1 cellular context compared by ENCODE assay signal in genomic region chr17:6701719-6702118, GRCh38.
TF ChIP-seq lines count a peak whose summit lies in the region.

No MANE protein-coding gene starts in this region.

TF ChIP-seq in GM23338, 12 proteins besides CTCF, POLR2A, EP300 and RAD21 (continued from another document):
- TF ChIP-seq, protein P1, sequence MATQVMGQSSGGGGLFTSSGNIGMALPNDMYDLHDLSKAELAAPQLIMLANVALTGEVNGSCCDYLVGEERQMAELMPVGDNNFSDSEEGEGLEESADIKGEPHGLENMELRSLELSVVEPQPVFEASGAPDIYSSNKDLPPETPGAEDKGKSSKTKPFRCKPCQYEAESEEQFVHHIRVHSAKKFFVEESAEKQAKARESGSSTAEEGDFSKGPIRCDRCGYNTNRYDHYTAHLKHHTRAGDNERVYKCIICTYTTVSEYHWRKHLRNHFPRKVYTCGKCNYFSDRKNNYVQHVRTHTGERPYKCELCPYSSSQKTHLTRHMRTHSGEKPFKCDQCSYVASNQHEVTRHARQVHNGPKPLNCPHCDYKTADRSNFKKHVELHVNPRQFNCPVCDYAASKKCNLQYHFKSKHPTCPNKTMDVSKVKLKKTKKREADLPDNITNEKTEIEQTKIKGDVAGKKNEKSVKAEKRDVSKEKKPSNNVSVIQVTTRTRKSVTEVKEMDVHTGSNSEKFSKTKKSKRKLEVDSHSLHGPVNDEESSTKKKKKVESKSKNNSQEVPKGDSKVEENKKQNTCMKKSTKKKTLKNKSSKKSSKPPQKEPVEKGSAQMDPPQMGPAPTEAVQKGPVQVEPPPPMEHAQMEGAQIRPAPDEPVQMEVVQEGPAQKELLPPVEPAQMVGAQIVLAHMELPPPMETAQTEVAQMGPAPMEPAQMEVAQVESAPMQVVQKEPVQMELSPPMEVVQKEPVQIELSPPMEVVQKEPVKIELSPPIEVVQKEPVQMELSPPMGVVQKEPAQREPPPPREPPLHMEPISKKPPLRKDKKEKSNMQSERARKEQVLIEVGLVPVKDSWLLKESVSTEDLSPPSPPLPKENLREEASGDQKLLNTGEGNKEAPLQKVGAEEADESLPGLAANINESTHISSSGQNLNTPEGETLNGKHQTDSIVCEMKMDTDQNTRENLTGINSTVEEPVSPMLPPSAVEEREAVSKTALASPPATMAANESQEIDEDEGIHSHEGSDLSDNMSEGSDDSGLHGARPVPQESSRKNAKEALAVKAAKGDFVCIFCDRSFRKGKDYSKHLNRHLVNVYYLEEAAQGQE (IDR thresholded peaks at IDR 0.05; ENCODE audit: unreplicated experiment) = no peak
- TF ChIP-seq, protein P2, sequence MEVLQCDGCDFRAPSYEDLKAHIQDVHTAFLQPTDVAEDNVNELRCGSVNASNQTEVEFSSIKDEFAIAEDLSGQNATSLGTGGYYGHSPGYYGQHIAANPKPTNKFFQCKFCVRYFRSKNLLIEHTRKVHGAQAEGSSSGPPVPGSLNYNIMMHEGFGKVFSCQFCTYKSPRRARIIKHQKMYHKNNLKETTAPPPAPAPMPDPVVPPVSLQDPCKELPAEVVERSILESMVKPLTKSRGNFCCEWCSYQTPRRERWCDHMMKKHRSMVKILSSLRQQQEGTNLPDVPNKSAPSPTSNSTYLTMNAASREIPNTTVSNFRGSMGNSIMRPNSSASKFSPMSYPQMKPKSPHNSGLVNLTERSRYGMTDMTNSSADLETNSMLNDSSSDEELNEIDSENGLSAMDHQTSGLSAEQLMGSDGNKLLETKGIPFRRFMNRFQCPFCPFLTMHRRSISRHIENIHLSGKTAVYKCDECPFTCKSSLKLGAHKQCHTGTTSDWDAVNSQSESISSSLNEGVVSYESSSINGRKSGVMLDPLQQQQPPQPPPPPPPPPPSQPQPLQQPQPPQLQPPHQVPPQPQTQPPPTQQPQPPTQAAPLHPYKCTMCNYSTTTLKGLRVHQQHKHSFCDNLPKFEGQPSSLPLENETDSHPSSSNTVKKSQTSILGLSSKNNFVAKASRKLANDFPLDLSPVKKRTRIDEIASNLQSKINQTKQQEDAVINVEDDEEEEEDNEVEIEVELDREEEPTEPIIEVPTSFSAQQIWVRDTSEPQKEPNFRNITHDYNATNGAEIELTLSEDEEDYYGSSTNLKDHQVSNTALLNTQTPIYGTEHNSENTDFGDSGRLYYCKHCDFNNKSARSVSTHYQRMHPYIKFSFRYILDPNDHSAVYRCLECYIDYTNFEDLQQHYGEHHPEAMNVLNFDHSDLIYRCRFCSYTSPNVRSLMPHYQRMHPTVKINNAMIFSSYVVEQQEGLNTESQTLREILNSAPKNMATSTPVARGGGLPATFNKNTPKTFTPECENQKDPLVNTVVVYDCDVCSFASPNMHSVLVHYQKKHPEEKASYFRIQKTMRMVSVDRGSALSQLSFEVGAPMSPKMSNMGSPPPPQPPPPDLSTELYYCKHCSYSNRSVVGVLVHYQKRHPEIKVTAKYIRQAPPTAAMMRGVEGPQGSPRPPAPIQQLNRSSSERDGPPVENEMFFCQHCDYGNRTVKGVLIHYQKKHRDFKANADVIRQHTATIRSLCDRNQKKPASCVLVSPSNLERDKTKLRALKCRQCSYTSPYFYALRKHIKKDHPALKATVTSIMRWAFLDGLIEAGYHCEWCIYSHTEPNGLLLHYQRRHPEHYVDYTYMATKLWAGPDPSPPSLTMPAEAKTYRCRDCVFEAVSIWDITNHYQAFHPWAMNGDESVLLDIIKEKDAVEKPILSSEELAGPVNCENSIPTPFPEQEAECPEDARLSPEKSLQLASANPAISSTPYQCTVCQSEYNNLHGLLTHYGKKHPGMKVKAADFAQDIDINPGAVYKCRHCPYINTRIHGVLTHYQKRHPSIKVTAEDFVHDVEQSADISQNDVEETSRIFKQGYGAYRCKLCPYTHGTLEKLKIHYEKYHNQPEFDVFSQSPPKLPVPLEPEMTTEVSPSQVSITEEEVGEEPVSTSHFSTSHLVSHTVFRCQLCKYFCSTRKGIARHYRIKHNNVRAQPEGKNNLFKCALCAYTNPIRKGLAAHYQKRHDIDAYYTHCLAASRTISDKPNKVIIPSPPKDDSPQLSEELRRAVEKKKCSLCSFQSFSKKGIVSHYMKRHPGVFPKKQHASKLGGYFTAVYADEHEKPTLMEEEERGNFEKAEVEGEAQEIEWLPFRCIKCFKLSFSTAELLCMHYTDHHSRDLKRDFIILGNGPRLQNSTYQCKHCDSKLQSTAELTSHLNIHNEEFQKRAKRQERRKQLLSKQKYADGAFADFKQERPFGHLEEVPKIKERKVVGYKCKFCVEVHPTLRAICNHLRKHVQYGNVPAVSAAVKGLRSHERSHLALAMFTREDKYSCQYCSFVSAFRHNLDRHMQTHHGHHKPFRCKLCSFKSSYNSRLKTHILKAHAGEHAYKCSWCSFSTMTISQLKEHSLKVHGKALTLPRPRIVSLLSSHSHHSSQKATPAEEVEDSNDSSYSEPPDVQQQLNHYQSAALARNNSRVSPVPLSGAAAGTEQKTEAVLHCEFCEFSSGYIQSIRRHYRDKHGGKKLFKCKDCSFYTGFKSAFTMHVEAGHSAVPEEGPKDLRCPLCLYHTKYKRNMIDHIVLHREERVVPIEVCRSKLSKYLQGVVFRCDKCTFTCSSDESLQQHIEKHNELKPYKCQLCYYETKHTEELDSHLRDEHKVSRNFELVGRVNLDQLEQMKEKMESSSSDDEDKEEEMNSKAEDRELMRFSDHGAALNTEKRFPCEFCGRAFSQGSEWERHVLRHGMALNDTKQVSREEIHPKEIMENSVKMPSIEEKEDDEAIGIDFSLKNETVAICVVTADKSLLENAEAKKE (CRISPR knock-in tag; IDR thresholded peaks at IDR 0.05) = no peak
- no peak for TF ChIP-seq POLR2AphosphoS5 (IDR thresholded peaks at IDR 0.05; ENCODE audit: low read depth)
- TF ChIP-seq CREB1 (CRISPR knock-in tag; IDR thresholded peaks at IDR 0.05; ENCODE audit: low read depth) = no peak
- TF ChIP-seq EZH2phosphoT487 (IDR thresholded peaks at IDR 0.05; ENCODE audit: unreplicated experiment) = no peak
- TF ChIP-seq STAT1 (IDR thresholded peaks at IDR 0.05; ENCODE audit: unreplicated experiment) = no peak
- TF ChIP-seq JUNB (IDR thresholded peaks at IDR 0.05; ENCODE audit: unreplicated experiment) = no peak
- TF ChIP-seq ZNF331 (CRISPR knock-in tag; IDR thresholded peaks at IDR 0.05; ENCODE audit: low read depth) = no peak
- TF ChIP-seq NANOG (IDR thresholded peaks at IDR 0.05; ENCODE audit: borderline replicate concordance) = no peak
- TF ChIP-seq ZNF114 (CRISPR knock-in tag; IDR thresholded peaks at IDR 0.05) = no peak
- no peak for TF ChIP-seq EZH2 (IDR thresholded peaks at IDR 0.05; ENCODE audit: low read depth, unreplicated experiment)
TF ChIP-seq in GM23338: peak in this region for 0.
